Comparison of ENCODE assay signal across 8 cellular contexts in the genomic region with DNA sequence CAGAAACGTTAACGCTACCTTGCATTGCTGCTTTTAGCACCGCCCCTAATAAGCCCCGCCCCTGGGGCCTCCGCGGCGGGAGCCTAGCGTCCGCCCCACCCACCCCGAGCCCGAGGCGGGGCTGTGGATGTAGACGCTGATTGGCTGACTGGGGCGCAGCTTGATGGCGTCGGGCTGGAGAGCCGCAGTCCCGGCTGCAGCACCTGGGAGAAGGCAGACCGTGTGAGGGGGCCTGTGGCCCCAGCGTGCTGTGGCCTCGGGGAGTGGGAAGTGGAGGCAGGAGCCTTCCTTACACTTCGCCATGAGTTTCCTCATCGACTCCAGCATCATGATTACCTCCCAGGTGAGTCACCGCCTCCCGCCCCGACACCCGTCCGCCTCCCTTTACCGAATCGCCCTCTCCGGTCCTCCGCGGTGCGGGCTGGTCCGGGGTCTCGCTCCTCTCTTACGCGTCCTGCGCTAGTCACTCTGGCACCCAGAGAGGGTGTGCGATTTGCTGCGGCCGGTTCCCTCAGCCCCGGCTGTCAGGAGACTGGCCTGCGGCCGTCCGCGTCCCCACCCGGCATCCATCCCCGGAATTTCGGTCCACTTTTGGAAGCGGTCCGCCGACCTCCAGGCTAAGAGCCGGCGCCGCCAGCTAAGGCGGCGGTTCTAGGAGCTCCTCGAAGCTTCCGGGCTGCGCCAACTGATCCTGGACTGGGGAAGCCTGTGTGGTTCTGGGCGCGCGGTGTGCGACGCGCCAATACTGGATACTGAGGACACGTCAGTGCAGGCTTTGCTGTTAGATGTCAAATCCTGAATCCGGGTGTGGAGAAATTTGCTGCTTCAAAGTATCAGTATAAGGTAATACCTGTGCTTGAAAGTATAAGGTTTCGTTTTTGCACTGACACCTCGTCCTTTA. TPM values are rescaled to one million over a fixed set of nuclear protein-coding genes. Genes with fewer than 3 reads are reported as not detected.
DNase-seq lines count a peak whose midpoint lies in the region; ATAC-seq, FAIRE-seq and TF ChIP-seq lines count a peak whose summit lies in the region.
"Not testable (repeated sequence)": the region's sequence is repeated elsewhere in the genome, so short reads cannot be mapped to it uniquely, and the experiment has no call there.

GPR89A (plus strand) TSS at position 156 of the 901 bp plus-strand sequence; CDS start at position 302, 146 bp downstream.

- not testable (repeated sequence) for H3K36me3 Mint-ChIP-seq in activated CD4-positive, alpha-beta T cell treated with anti-CD3 and anti-CD28 coated beads for 36 hours (ENCODE audit: low read depth)

- peak within 1 kb of the TSS; percentile 80 for H3K4me3 Mint-ChIP-seq in activated CD4-positive, alpha-beta T cell treated with anti-CD3 and anti-CD28 coated beads for 36 hours

- TF ChIP-seq POLR2A in GM19193 (IDR thresholded peaks at IDR 0.05; ENCODE audit: extremely low read depth, insufficient read depth, insufficient read length): peak; percentile 90

- FAIRE-seq in colon (lab: Jason Lieb, UNC): peak; percentile 94

- not testable (repeated sequence) for H3K27me3 Mint-ChIP-seq in activated CD4-positive, alpha-beta T cell treated with anti-CD3 and anti-CD28 coated beads for 36 hours

- POLR2A ChIA-PET in activated CD4-positive, alpha-beta T cell treated with anti-CD3 and anti-CD28 coated beads for 36 hours (lab: Charles Lee): not testable (repeated sequence)

- CTCF ChIA-PET in activated CD4-positive, alpha-beta T cell treated with anti-CD3 and anti-CD28 coated beads for 36 hours (lab: Charles Lee): not testable (repeated sequence)

- intact Hi-C loops in activated CD4-positive, alpha-beta T cell treated with anti-CD3 and anti-CD28 coated beads for 36 hours (cut with DNase I, micrococcal nuclease): not testable (repeated sequence)

- H3K27ac Mint-ChIP-seq in activated CD4-positive, alpha-beta T cell treated with anti-CD3 and anti-CD28 coated beads for 36 hours: peak within 1 kb of the TSS; percentile 86

- peaks cover 24% of the 10 kb centered on the region for H3K4me1 Mint-ChIP-seq in activated CD4-positive, alpha-beta T cell treated with anti-CD3 and anti-CD28 coated beads for 36 hours

- DNase-seq in AML-193 (lab: John Stamatoyannopoulos, UW) (peak; percentile 53 to 72), NCI-H510A treated with DMSO at 0.1 percent for 48 hours (lab: John Stamatoyannopoulos, UW) (peak; percentile 69), kidney tubule cell (ENCODE audit: low spot score) (peak; percentile 93)
- peak; percentile 98 for DNase-seq in activated CD4-positive, alpha-beta T cell treated with anti-CD3 and anti-CD28 coated beads for 36 hours
- peak; percentile 86 to 95 (median 92) for DNase-seq in stimulated activated CD4-positive, alpha-beta T cell treated with anti-CD3 and anti-CD28 coated beads, Interleukin-1b, Interleukin-23, amount 100 ng/mL, for 24 hours (ENCODE audit: low read depth in 4 of 4, low spot score in 1 of 4)

- not testable (repeated sequence) for H3K9me3 Mint-ChIP-seq in activated CD4-positive, alpha-beta T cell treated with anti-CD3 and anti-CD28 coated beads for 36 hours (ENCODE audit: low read depth)

- peak; percentile 98 for ATAC-seq in HG03439 (IDR thresholded peaks at IDR 0.05; ENCODE audit: unreplicated experiment)
- ATAC-seq in activated CD4-positive, alpha-beta T cell treated with anti-CD3 and anti-CD28 coated beads for 36 hours: peak; percentile 98

RNA-seq across cellular contexts. Expression of gene GPR89A, which starts in this region (rescaled TPM):
- total RNA-seq in activated CD4-positive, alpha-beta T cell treated with anti-CD3 and anti-CD28 coated beads for 36 hours: 10 to 100 TPM; 17.3 to 21.0 TPM

Comparison
In these comparisons a context has a peak if more than half of its experiments do, and no peak if none do; other contexts are left out.
1. Peak in every context shown above with its lines: DNase-seq and ATAC-seq.